Comparison of ENCODE assay signal across 1 cellular context in the genomic region with DNA sequence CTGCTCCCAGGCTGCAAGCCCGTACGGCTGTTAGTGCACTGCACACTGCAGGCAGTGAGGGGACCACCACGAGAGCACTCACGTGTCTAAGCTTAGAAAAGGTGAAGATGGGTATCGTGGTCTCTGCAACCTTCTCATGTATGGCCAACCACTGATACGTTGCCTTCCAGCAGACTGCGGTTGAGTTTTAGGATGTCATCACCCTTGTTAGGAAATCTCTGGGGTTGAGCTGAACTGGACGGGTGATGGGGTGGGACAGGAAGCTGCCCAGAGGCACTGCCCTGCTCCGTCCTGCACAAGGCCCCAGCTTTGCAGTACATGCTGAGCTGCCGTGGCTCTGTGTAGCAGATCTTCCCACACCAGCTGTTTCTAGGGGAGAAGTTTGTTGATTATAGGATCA.
TF ChIP-seq lines count a peak whose summit lies in the region.

No MANE protein-coding gene starts in this region.

TF ChIP-seq in IMR-90, 13 proteins besides CTCF, POLR2A, EP300 and RAD21:
- TF ChIP-seq BHLHE40 (IDR thresholded peaks at IDR 0.05; ENCODE audit: low read depth, low read length) (no peak), NFE2L2 (IDR thresholded peaks at IDR 0.05; ENCODE audit: low read depth, low read length) (no peak), SMC3 (IDR thresholded peaks at IDR 0.05; ENCODE audit: low read depth, low read length) (no peak), MAZ (IDR thresholded peaks at IDR 0.05; ENCODE audit: borderline replicate concordance, low read depth, low read length) (no peak), MAFK (IDR thresholded peaks at IDR 0.05; ENCODE audit: low read depth, low read length) (no peak), CEBPB (IDR thresholded peaks at IDR 0.05; ENCODE audit: low read depth, low read length) (no peak), CHD1 (IDR thresholded peaks at IDR 0.05; ENCODE audit: low read depth, low read length) (no peak), RFX5 (IDR thresholded peaks at IDR 0.05; ENCODE audit: low read depth, low read length) (no peak), FOS (IDR thresholded peaks at IDR 0.05; ENCODE audit: low read depth, low read length) (no peak), RCOR1 (IDR thresholded peaks at IDR 0.05; ENCODE audit: insufficient replicate concordance, low read length) (no peak)
- TF ChIP-seq, protein P1, sequence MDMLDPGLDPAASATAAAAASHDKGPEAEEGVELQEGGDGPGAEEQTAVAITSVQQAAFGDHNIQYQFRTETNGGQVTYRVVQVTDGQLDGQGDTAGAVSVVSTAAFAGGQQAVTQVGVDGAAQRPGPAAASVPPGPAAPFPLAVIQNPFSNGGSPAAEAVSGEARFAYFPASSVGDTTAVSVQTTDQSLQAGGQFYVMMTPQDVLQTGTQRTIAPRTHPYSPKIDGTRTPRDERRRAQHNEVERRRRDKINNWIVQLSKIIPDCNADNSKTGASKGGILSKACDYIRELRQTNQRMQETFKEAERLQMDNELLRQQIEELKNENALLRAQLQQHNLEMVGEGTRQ (IDR thresholded peaks at IDR 0.05; ENCODE audit: low read depth, low read length) = no peak
- TF ChIP-seq, protein P2, sequence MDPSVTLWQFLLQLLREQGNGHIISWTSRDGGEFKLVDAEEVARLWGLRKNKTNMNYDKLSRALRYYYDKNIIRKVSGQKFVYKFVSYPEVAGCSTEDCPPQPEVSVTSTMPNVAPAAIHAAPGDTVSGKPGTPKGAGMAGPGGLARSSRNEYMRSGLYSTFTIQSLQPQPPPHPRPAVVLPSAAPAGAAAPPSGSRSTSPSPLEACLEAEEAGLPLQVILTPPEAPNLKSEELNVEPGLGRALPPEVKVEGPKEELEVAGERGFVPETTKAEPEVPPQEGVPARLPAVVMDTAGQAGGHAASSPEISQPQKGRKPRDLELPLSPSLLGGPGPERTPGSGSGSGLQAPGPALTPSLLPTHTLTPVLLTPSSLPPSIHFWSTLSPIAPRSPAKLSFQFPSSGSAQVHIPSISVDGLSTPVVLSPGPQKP (IDR thresholded peaks at IDR 0.05; ENCODE audit: borderline replicate concordance, low read depth, low read length) = no peak
TF ChIP-seq in IMR-90: peak in this region for 0.
